ENCODE assay signal across 1 cellular context in genomic region chr2:6759689-6760088, GRCh38.
TF ChIP-seq lines count a peak whose summit lies in the region.

No MANE protein-coding gene starts in this region.

TF ChIP-seq in IMR-90, 13 proteins besides CTCF, POLR2A, EP300 and RAD21 (continued from another document):
- TF ChIP-seq FOS (IDR thresholded peaks at IDR 0.05; ENCODE audit: low read depth, low read length): no peak
- TF ChIP-seq USF2 (IDR thresholded peaks at IDR 0.05; ENCODE audit: low read depth, low read length): no peak
